Comparison of ENCODE assay signal across 25 cellular contexts in genomic region chr2:35461406-35461805, GRCh38.
"Had no signal": no experiment of that assay in that cellular context is flagged by ENCODE, and none has a peak within 500 bp of the region (broad histone marks: within the 10 kb centered on the region; RNA-seq: fewer than 3 reads in every experiment).

No MANE protein-coding gene starts in this region.

- H3K9me3 ChIP-seq: left lung, lower lobe of right lung, mucosa of descending colon, pancreas, prostate gland, spleen, tibial nerve, uterus had no signal

- DNase-seq: hypothalamus; immature natural killer cell; kidney; left colon; left lung; lower lobe of right lung; mammary epithelial cell; midbrain; mucosa of descending colon; naive thymus-derived CD4-positive, alpha-beta T cell; pancreas; posterior cingulate gyrus; retina; right cardiac atrium; small intestine; spleen; stimulated activated CD4-positive, alpha-beta T cell treated with anti-CD3 and anti-CD28 coated beads, Interleukin-2, amount 100 ng/mL, for 48 hours; stimulated activated CD4-positive, alpha-beta T cell treated with anti-CD3 and anti-CD28 coated beads, Interleukin-4, amount 100 ng/mL, for 4 hours; stimulated activated CD8-positive, alpha-beta memory T cell treated with anti-CD3 and anti-CD28 coated beads, Interleukin-4, amount 100 ng/mL, for 48 hours; stimulated activated naive CD4-positive, alpha-beta T cell treated with Interleukin-2 at 50 U/mL for 16 hours; stimulated activated naive CD8-positive, alpha-beta T cell treated with anti-CD3 and anti-CD28 coated beads, Interleukin-15, amount 100 ng/mL, for 72 hours; substantia nigra; uterus had no signal

- H3K36me3 ChIP-seq: left lung, lower lobe of right lung, pancreas, prostate gland, spleen, tibial nerve, uterus had no signal

- H3K4me1 ChIP-seq: left lung, lower lobe of right lung, pancreas, prostate gland, spleen, tibial nerve, uterus had no signal

- H3K27me3 ChIP-seq: left lung, pancreas, spleen, tibial nerve, uterus had no signal

- H3K4me3 ChIP-seq: left lung, lower lobe of right lung, mucosa of descending colon, pancreas, prostate gland, spleen, tibial nerve, uterus had no signal

- H3K27ac ChIP-seq: left lung, lower lobe of right lung, pancreas, prostate gland, spleen, tibial nerve, uterus had no signal
